In the genomic region with DNA sequence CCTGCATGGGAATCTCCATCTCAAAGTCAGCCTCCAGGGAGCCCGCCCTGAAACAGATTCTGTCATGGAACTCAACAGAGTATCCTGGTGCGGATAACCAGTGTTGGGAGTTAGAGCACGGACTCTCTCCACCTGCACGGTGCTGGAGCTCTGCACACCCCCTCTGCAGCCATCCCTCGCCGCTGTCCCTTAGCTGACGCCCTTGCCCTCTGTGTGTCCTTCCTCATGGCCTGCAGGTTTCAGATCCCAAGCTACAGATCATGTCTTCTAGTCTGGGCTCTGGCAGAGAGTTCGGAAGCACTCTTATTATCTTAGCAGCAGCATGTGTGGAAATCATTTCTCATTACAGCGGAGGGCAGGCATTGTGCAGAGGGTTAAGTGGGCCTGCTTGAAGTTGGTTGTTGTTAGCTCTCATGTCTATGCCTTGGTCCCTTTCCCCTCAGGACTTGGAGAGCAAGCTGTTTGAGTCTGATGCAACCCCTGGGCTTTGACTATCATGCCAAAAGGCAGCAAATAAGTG, we compare ENCODE assay signal across 1 cellular context.
TF ChIP-seq lines count a peak whose summit lies in the region.

No MANE protein-coding gene starts in this region.

TF ChIP-seq in HepG2, 621 proteins besides CTCF, POLR2A, EP300 and RAD21:
- TF ChIP-seq SAFB2 (CRISPR knock-in tag; IDR thresholded peaks at IDR 0.05; ENCODE audit: borderline replicate concordance, low read depth) (no peak), ZFAT (CRISPR knock-in tag; conservative IDR thresholded peaks at IDR 0.05) (no peak), ZBTB42 (CRISPR knock-in tag; IDR thresholded peaks at IDR 0.05) (no peak), ZNF569 (CRISPR knock-in tag; IDR thresholded peaks at IDR 0.05; ENCODE audit: borderline replicate concordance) (no peak), FOXP1 (IDR thresholded peaks at IDR 0.05) (no peak), FOXP1 (CRISPR knock-in tag; IDR thresholded peaks at IDR 0.05) (no peak), ZNF570 (CRISPR knock-in tag; IDR thresholded peaks at IDR 0.05; ENCODE audit: borderline replicate concordance) (no peak), SETDB1 (CRISPR knock-in tag; IDR thresholded peaks at IDR 0.05; ENCODE audit: borderline replicate concordance) (no peak), MIXL1 (CRISPR knock-in tag; IDR thresholded peaks at IDR 0.05) (no peak), HMGA1 (CRISPR knock-in tag; conservative IDR thresholded peaks at IDR 0.05) (no peak)
- TF ChIP-seq, protein P1, sequence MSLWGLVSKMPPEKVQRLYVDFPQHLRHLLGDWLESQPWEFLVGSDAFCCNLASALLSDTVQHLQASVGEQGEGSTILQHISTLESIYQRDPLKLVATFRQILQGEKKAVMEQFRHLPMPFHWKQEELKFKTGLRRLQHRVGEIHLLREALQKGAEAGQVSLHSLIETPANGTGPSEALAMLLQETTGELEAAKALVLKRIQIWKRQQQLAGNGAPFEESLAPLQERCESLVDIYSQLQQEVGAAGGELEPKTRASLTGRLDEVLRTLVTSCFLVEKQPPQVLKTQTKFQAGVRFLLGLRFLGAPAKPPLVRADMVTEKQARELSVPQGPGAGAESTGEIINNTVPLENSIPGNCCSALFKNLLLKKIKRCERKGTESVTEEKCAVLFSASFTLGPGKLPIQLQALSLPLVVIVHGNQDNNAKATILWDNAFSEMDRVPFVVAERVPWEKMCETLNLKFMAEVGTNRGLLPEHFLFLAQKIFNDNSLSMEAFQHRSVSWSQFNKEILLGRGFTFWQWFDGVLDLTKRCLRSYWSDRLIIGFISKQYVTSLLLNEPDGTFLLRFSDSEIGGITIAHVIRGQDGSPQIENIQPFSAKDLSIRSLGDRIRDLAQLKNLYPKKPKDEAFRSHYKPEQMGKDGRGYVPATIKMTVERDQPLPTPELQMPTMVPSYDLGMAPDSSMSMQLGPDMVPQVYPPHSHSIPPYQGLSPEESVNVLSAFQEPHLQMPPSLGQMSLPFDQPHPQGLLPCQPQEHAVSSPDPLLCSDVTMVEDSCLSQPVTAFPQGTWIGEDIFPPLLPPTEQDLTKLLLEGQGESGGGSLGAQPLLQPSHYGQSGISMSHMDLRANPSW (CRISPR knock-in tag; IDR thresholded peaks at IDR 0.05; ENCODE audit: borderline replicate concordance), result no peak
- TF ChIP-seq, protein P2, sequence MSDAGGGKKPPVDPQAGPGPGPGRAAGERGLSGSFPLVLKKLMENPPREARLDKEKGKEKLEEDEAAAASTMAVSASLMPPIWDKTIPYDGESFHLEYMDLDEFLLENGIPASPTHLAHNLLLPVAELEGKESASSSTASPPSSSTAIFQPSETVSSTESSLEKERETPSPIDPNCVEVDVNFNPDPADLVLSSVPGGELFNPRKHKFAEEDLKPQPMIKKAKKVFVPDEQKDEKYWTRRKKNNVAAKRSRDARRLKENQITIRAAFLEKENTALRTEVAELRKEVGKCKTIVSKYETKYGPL (CRISPR knock-in tag; IDR thresholded peaks at IDR 0.05), result no peak
- TF ChIP-seq, protein P3, sequence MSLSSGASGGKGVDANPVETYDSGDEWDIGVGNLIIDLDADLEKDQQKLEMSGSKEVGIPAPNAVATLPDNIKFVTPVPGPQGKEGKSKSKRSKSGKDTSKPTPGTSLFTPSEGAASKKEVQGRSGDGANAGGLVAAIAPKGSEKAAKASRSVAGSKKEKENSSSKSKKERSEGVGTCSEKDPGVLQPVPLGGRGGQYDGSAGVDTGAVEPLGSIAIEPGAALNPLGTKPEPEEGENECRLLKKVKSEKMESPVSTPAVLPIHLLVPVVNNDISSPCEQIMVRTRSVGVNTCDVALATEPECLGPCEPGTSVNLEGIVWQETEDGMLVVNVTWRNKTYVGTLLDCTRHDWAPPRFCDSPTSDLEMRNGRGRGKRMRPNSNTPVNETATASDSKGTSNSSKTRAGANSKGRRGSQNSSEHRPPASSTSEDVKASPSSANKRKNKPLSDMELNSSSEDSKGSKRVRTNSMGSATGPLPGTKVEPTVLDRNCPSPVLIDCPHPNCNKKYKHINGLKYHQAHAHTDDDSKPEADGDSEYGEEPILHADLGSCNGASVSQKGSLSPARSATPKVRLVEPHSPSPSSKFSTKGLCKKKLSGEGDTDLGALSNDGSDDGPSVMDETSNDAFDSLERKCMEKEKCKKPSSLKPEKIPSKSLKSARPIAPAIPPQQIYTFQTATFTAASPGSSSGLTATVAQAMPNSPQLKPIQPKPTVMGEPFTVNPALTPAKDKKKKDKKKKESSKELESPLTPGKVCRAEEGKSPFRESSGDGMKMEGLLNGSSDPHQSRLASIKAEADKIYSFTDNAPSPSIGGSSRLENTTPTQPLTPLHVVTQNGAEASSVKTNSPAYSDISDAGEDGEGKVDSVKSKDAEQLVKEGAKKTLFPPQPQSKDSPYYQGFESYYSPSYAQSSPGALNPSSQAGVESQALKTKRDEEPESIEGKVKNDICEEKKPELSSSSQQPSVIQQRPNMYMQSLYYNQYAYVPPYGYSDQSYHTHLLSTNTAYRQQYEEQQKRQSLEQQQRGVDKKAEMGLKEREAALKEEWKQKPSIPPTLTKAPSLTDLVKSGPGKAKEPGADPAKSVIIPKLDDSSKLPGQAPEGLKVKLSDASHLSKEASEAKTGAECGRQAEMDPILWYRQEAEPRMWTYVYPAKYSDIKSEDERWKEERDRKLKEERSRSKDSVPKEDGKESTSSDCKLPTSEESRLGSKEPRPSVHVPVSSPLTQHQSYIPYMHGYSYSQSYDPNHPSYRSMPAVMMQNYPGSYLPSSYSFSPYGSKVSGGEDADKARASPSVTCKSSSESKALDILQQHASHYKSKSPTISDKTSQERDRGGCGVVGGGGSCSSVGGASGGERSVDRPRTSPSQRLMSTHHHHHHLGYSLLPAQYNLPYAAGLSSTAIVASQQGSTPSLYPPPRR (CRISPR knock-in tag; IDR thresholded peaks at IDR 0.05; ENCODE audit: borderline replicate concordance), result no peak
- TF ChIP-seq, protein P4, sequence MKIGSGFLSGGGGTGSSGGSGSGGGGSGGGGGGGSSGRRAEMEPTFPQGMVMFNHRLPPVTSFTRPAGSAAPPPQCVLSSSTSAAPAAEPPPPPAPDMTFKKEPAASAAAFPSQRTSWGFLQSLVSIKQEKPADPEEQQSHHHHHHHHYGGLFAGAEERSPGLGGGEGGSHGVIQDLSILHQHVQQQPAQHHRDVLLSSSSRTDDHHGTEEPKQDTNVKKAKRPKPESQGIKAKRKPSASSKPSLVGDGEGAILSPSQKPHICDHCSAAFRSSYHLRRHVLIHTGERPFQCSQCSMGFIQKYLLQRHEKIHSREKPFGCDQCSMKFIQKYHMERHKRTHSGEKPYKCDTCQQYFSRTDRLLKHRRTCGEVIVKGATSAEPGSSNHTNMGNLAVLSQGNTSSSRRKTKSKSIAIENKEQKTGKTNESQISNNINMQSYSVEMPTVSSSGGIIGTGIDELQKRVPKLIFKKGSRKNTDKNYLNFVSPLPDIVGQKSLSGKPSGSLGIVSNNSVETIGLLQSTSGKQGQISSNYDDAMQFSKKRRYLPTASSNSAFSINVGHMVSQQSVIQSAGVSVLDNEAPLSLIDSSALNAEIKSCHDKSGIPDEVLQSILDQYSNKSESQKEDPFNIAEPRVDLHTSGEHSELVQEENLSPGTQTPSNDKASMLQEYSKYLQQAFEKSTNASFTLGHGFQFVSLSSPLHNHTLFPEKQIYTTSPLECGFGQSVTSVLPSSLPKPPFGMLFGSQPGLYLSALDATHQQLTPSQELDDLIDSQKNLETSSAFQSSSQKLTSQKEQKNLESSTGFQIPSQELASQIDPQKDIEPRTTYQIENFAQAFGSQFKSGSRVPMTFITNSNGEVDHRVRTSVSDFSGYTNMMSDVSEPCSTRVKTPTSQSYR (CRISPR knock-in tag; IDR thresholded peaks at IDR 0.05; ENCODE audit: borderline replicate concordance), result no peak
TF ChIP-seq in HepG2: peak in this region for 0.
